Comparison of ENCODE assay signal across 30 cellular contexts in the genomic region with DNA sequence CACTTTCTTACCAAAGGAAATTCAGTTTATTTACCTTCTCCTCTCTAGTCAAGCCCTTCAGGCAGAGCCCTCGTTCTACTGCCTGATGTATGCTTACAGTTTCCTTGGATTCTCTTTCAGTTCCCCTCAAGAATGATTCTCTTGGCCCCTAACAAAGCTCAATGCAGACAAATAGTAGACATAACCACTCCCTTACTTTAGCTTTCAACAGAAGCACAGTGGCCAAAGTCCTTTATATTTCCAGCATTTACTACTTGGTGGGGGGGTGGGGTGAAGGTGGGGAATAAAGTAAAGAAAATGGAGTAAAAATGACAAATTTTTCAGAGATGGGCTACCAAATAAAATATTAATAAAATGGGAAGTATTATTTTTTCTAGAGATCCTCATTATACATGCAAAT.
DNase-seq lines count a peak whose midpoint lies in the region; ATAC-seq and TF ChIP-seq lines count a peak whose summit lies in the region.
"Had no signal": no experiment of that assay in that cellular context is flagged by ENCODE, and none has a peak within 500 bp of the region (broad histone marks: within the 10 kb centered on the region; RNA-seq: fewer than 3 reads in every experiment).

No MANE protein-coding gene starts in this region.

- CTCF ChIA-PET in activated CD8-positive, alpha-beta T cell treated with anti-CD3 and anti-CD28 coated beads for 36 hours (lab: Charles Lee), result interaction anchor here (1.5 kb wide), 1 partner anchor 582 kb away, joined by 6 read pairs; no protein-coding TSS in a partner anchor

- POLR2A ChIA-PET in activated CD8-positive, alpha-beta T cell treated with anti-CD3 and anti-CD28 coated beads for 36 hours (lab: Charles Lee), result no interaction called here

- no peak overlapping the region for H3K27ac Mint-ChIP-seq in activated CD8-positive, alpha-beta T cell treated with anti-CD3 and anti-CD28 coated beads for 36 hours
- H3K27ac Mint-ChIP-seq: activated CD4-positive, alpha-beta memory T cell treated with anti-CD3 and anti-CD28 coated beads for 36 hours; activated naive CD8-positive, alpha-beta T cell treated with anti-CD3 and anti-CD28 coated beads for 36 hours; CD8-positive, alpha-beta memory T cell; stimulated activated memory B cell treated with anti-CD40 and anti-IgM and Interleukin-4, amounts not matched to agents 10 μg/mL and 1 μg/mL and 100 μg/mL, for 72 hours; T-cell had no signal

- in situ Hi-C loops in transverse colon (cut with MboI; ENCODE audit: low pct_ligation_motif_present in 1 of 4, low pct_unique_long_range_greater_than_20kb in 1 of 4, low sequenced_read_pairs in 3 of 4) (no loop called here), gastrocnemius medialis (cut with MboI; ENCODE audit: low sequenced_read_pairs in 4 of 4) (no loop called here)

- peak; percentile 45 for ATAC-seq in left lobe of liver
- no peak for ATAC-seq in activated CD8-positive, alpha-beta T cell treated with anti-CD3 and anti-CD28 coated beads for 36 hours
- ATAC-seq in gastrocnemius medialis, result no peak
- ATAC-seq: stimulated activated memory B cell treated with anti-CD40 and anti-IgM and Interleukin-4, amounts not matched to agents 10 μg/mL and 1 μg/mL and 100 μg/mL, for 72 hours; T-cell had no signal

- H3K36me3 ChIP-seq in transverse colon, result no peaks in the 10 kb centered on the region
- no peaks in the 10 kb centered on the region for H3K36me3 ChIP-seq in gastrocnemius medialis
- H3K36me3 ChIP-seq: ascending aorta, right lobe of liver, SJCRH30, suprapubic skin, vagina had no signal

- DNase-seq in SIG-M5 treated with dmso at 0.1 percent for 504 hours (lab: John Stamatoyannopoulos, UW; ENCODE audit: unreplicated experiment), result peak; percentile 50
- no peak for DNase-seq in SIG-M5 (lab: John Stamatoyannopoulos, UW)
- peak; percentile 25 for DNase-seq in NOMO-1 treated with dmso at 0.1 percent for 144 hours (lab: John Stamatoyannopoulos, UW; ENCODE audit: unreplicated experiment)
- no peak for DNase-seq in left lobe of liver (ENCODE audit: low spot score)
- DNase-seq in transverse colon, result no peak
- no peak for DNase-seq in NCI-H526 treated with DMSO at 0.1 percent for 48 hours (lab: John Stamatoyannopoulos, UW)
- DNase-seq in activated CD8-positive, alpha-beta T cell treated with anti-CD3 and anti-CD28 coated beads for 36 hours, result no peak
- DNase-seq in gastrocnemius medialis, result no peak
- DNase-seq: activated CD4-positive, alpha-beta memory T cell treated with anti-CD3 and anti-CD28 coated beads for 36 hours; activated CD8-positive, alpha-beta memory T cell treated with anti-CD3 and anti-CD28 coated beads, Interleukin-2, amount 50 U/mL, for 48 hours; activated naive CD8-positive, alpha-beta T cell treated with anti-CD3 and anti-CD28 coated beads for 36 hours; caudate nucleus; CD8-positive, alpha-beta memory T cell; DMS 273 treated with DMSO at 0.1 percent for 48 hours; EL; midbrain; NCI-H187; NCI-H2171 treated with DMSO at 0.1 percent for 48 hours; NCI-H524; right lobe of liver; SJCRH30; stimulated activated CD4-positive, alpha-beta T cell treated with anti-CD3 and anti-CD28 coated beads, Interleukin-4, amount 100 ng/mL, for 4 hours; T-cell had no signal

- H3K27me3 ChIP-seq in transverse colon (no peaks in the 10 kb centered on the region), gastrocnemius medialis (no peaks in the 10 kb centered on the region)
- H3K27me3 ChIP-seq: ascending aorta, right lobe of liver, SJCRH30, suprapubic skin, vagina had no signal

- H3K4me3 ChIP-seq in transverse colon (no peak overlapping the region), gastrocnemius medialis (no peak overlapping the region)
- H3K4me3 ChIP-seq: ascending aorta, right lobe of liver, SJCRH30, suprapubic skin, vagina had no signal

- H3K9me3 ChIP-seq in transverse colon (no peaks in the 10 kb centered on the region), gastrocnemius medialis (no peaks in the 10 kb centered on the region)
- H3K9me3 ChIP-seq: ascending aorta, right lobe of liver, SJCRH30, suprapubic skin, vagina had no signal

- peaks cover 10 to 41% (median 15%) of the 10 kb centered on the region in 4 donors for H3K4me1 ChIP-seq in transverse colon
- peaks cover 0 to 7% of the 10 kb centered on the region in 2 donors for H3K4me1 ChIP-seq in gastrocnemius medialis
- H3K4me1 ChIP-seq: parathyroid adenoma, right lobe of liver had no signal

- H3K4me3 Mint-ChIP-seq in activated CD8-positive, alpha-beta T cell treated with anti-CD3 and anti-CD28 coated beads for 36 hours, result no peak overlapping the region
- H3K4me3 Mint-ChIP-seq: activated CD4-positive, alpha-beta memory T cell treated with anti-CD3 and anti-CD28 coated beads for 36 hours; activated naive CD8-positive, alpha-beta T cell treated with anti-CD3 and anti-CD28 coated beads for 36 hours; CD8-positive, alpha-beta memory T cell; stimulated activated memory B cell treated with anti-CD40 and anti-IgM and Interleukin-4, amounts not matched to agents 10 μg/mL and 1 μg/mL and 100 μg/mL, for 72 hours; T-cell had no signal

- H3K4me1 Mint-ChIP-seq in activated CD8-positive, alpha-beta T cell treated with anti-CD3 and anti-CD28 coated beads for 36 hours (ENCODE audit: low read depth), result no peaks in the 10 kb centered on the region
- H3K4me1 Mint-ChIP-seq: activated naive CD8-positive, alpha-beta T cell treated with anti-CD3 and anti-CD28 coated beads for 36 hours; CD8-positive, alpha-beta memory T cell; stimulated activated memory B cell treated with anti-CD40 and anti-IgM and Interleukin-4, amounts not matched to agents 10 μg/mL and 1 μg/mL and 100 μg/mL, for 72 hours; T-cell had no signal

- TF ChIP-seq POLR2A in transverse colon (IDR thresholded peaks at IDR 0.05) (no peak), gastrocnemius medialis (IDR thresholded peaks at IDR 0.05) (no peak)

- no peak for TF ChIP-seq EP300 in transverse colon (IDR thresholded peaks at IDR 0.05; ENCODE audit: low read depth)

- 12 to 22% methylated on average over 1 of the region's 1 CpG for WGBS in transverse colon (ENCODE audit: low coverage in 1 of 2), 2 donors

- no peak for TF ChIP-seq CTCF in transverse colon (IDR thresholded peaks at IDR 0.05)
- TF ChIP-seq CTCF in activated CD8-positive, alpha-beta T cell treated with anti-CD3 and anti-CD28 coated beads for 36 hours (IDR thresholded peaks at IDR 0.05), result no peak
- no peak for TF ChIP-seq CTCF in gastrocnemius medialis (IDR thresholded peaks at IDR 0.05 in 4 of 5, conservative IDR thresholded peaks at IDR 0.05 in 1 of 5)

- H3K9me3 Mint-ChIP-seq in activated CD8-positive, alpha-beta T cell treated with anti-CD3 and anti-CD28 coated beads for 36 hours, result no peaks in the 10 kb centered on the region
- H3K9me3 Mint-ChIP-seq: activated CD4-positive, alpha-beta memory T cell treated with anti-CD3 and anti-CD28 coated beads for 36 hours; activated naive CD8-positive, alpha-beta T cell treated with anti-CD3 and anti-CD28 coated beads for 36 hours; CD8-positive, alpha-beta memory T cell; stimulated activated memory B cell treated with anti-CD40 and anti-IgM and Interleukin-4, amounts not matched to agents 10 μg/mL and 1 μg/mL and 100 μg/mL, for 72 hours; T-cell had no signal

- H3K27me3 Mint-ChIP-seq in activated CD8-positive, alpha-beta T cell treated with anti-CD3 and anti-CD28 coated beads for 36 hours, result peaks cover 7% of the 10 kb centered on the region
- H3K27me3 Mint-ChIP-seq: CD8-positive, alpha-beta memory T cell; stimulated activated memory B cell treated with anti-CD40 and anti-IgM and Interleukin-4, amounts not matched to agents 10 μg/mL and 1 μg/mL and 100 μg/mL, for 72 hours had no signal

- H3K36me3 Mint-ChIP-seq in activated CD8-positive, alpha-beta T cell treated with anti-CD3 and anti-CD28 coated beads for 36 hours (ENCODE audit: low read depth), result no peaks in the 10 kb centered on the region
- H3K36me3 Mint-ChIP-seq: activated CD4-positive, alpha-beta memory T cell treated with anti-CD3 and anti-CD28 coated beads for 36 hours; activated naive CD8-positive, alpha-beta T cell treated with anti-CD3 and anti-CD28 coated beads for 36 hours; CD8-positive, alpha-beta memory T cell; stimulated activated memory B cell treated with anti-CD40 and anti-IgM and Interleukin-4, amounts not matched to agents 10 μg/mL and 1 μg/mL and 100 μg/mL, for 72 hours; T-cell had no signal

- H3K27ac ChIP-seq in transverse colon (peak overlapping the region in 3 of 4 donors; percentile 2 to 31 (median 14)), gastrocnemius medialis (no peak overlapping the region)
- H3K27ac ChIP-seq: 22Rv1, KMS-11, parathyroid adenoma, right lobe of liver, SJCRH30 had no signal

- intact Hi-C loops in transverse colon (cut with DNase I; ENCODE audit: low total_unique reads) (loop anchor here (10.0 kb wide), 1 partner anchor 819 kb away; no protein-coding TSS in a partner anchor), gastrocnemius medialis (cut with DNase I; ENCODE audit: low total_unique reads) (no loop called here)
- intact Hi-C loops in activated CD8-positive, alpha-beta T cell treated with anti-CD3 and anti-CD28 coated beads for 36 hours (cut with micrococcal nuclease), result no loop called here

Comparison
In these comparisons a context has a peak if more than half of its experiments do, and no peak if none do; other contexts are left out.
1. DNase-seq: peak in SIG-M5 treated with dmso at 0.1 percent for 504 hours (single experiment) and NOMO-1 treated with dmso at 0.1 percent for 144 hours (single experiment); none in SIG-M5 (single experiment), left lobe of liver (single experiment), transverse colon (single experiment), NCI-H526 treated with DMSO at 0.1 percent for 48 hours (single experiment), activated CD8-positive, alpha-beta T cell treated with anti-CD3 and anti-CD28 coated beads for 36 hours (single experiment) and gastrocnemius medialis (0 of 2).
2. H3K27ac ChIP-seq: peak in transverse colon (3 of 4); none in gastrocnemius medialis (0 of 4).